13 cellular contexts compared by ENCODE assay signal in genomic region chr3:124560406-124561215, GRCh38.
DNase-seq lines count a peak whose midpoint lies in the region; ATAC-seq and TF ChIP-seq lines count a peak whose summit lies in the region.
"Had no signal": no experiment of that assay in that cellular context is flagged by ENCODE, and none has a peak within 500 bp of the region (broad histone marks: within the 10 kb centered on the region; RNA-seq: fewer than 3 reads in every experiment).

No MANE protein-coding gene starts in this region.

- H3K4me1 ChIP-seq in gastroesophageal sphincter, result peaks cover 5 to 66% (median 14%) of the 10 kb centered on the region in 3 donors
- H3K4me1 ChIP-seq: BLaER1 had no signal

- DNase-seq in ELF-1 (ENCODE audit: low read depth, low spot score), result peak; percentile 57
- DNase-seq in T-helper 17 cell, result no peak
- DNase-seq in NCI-H2029 (lab: John Stamatoyannopoulos, UW), result no peak
- no peak for DNase-seq in GDM1 (lab: John Stamatoyannopoulos, UW)
- DNase-seq in D341Med (ENCODE audit: low spot score), result no peak

- H3K4me1 Mint-ChIP-seq in T-helper 17 cell, result peaks cover 2% of the 10 kb centered on the region
- H3K4me1 Mint-ChIP-seq in nephron, result peaks cover 51% of the 10 kb centered on the region

- peaks cover 71% of the 10 kb centered on the region for H3K27me3 Mint-ChIP-seq in T-helper 17 cell
- H3K27me3 Mint-ChIP-seq in nephron (ENCODE audit: low read depth), result no peaks in the 10 kb centered on the region

- TF ChIP-seq CTCF in gastroesophageal sphincter (IDR thresholded peaks at IDR 0.05) (no peak), nephron (IDR thresholded peaks at IDR 0.05; ENCODE audit: unreplicated experiment in 3 of 3) (no peak)

- H3K4me3 Mint-ChIP-seq in T-helper 17 cell (peak overlapping the region; percentile 31), nephron (no peak overlapping the region)
- H3K4me3 Mint-ChIP-seq: CD8-positive, alpha-beta T cell had no signal

- H3K36me3 Mint-ChIP-seq in T-helper 17 cell (ENCODE audit: low read depth) (peaks cover 6% of the 10 kb centered on the region), nephron (ENCODE audit: low read depth) (no peaks in the 10 kb centered on the region)
- H3K36me3 Mint-ChIP-seq: CD8-positive, alpha-beta T cell had no signal

- TF ChIP-seq POLR2A in gastroesophageal sphincter (IDR thresholded peaks at IDR 0.05), result no peak

- no peaks in the 10 kb centered on the region for H3K27me3 ChIP-seq in gastroesophageal sphincter
- H3K27me3 ChIP-seq: BLaER1, Peyer's patch had no signal

- no peak for ATAC-seq in T-helper 17 cell
- no peak for ATAC-seq in gastroesophageal sphincter
- no peak for ATAC-seq in HG02610 (IDR thresholded peaks at IDR 0.05; ENCODE audit: unreplicated experiment)

- H3K4me3 ChIP-seq in gastroesophageal sphincter, result no peak overlapping the region
- H3K4me3 ChIP-seq: BLaER1, HAP-1, Peyer's patch had no signal

- no peaks in the 10 kb centered on the region for H3K9me3 Mint-ChIP-seq in nephron
- H3K9me3 Mint-ChIP-seq: CD8-positive, alpha-beta T cell had no signal

- H3K36me3 ChIP-seq in gastroesophageal sphincter, result no peaks in the 10 kb centered on the region
- H3K36me3 ChIP-seq: BLaER1, HAP-1, Peyer's patch had no signal

- peak overlapping the region in 3 of 4 donors; percentile 73 to 78 (median 74) for H3K27ac ChIP-seq in gastroesophageal sphincter
- H3K27ac ChIP-seq: BLaER1, HL-60 had no signal

- no peak for TF ChIP-seq EP300 in gastroesophageal sphincter (IDR thresholded peaks at IDR 0.05)

- H3K27ac Mint-ChIP-seq in T-helper 17 cell (no peak overlapping the region), nephron (peak overlapping the region; percentile 62 to 83 (median 83))
- H3K27ac Mint-ChIP-seq: CD8-positive, alpha-beta T cell had no signal

- H3K9me3 ChIP-seq in T-helper 17 cell (ENCODE audit: control insufficient read depth, low read length, poor library complexity, severe bottlenecking) (no peaks in the 10 kb centered on the region), gastroesophageal sphincter (no peaks in the 10 kb centered on the region)
- H3K9me3 ChIP-seq: BLaER1, HAP-1, Peyer's patch had no signal

- 40 to 67% methylated on average over 1 to 5 of the region's 5 CpGs for WGBS in gastroesophageal sphincter (ENCODE audit: low coverage in 1 of 2), 2 donors
